ENCODE assay signal across 8 cellular contexts in genomic region chr9:128552153-128552743, GRCh38. TPM values are rescaled to one million over a fixed set of nuclear protein-coding genes. Genes with fewer than 3 reads are reported as not detected.
DNase-seq lines count a peak whose midpoint lies in the region; ATAC-seq, FAIRE-seq and TF ChIP-seq lines count a peak whose summit lies in the region.

Gene SPTAN1, plus strand, starts transcription at chr9:128552587. Its CDS starts 14,154 bp downstream, at chr9:128566741.

- TF ChIP-seq CTCF in fibroblast of the aortic adventitia (IDR thresholded peaks at IDR 0.05; ENCODE audit: insufficient read depth, low read length) (no peak), nephron (IDR thresholded peaks at IDR 0.05; ENCODE audit: unreplicated experiment in 3 of 3) (no peak)

- no peaks in the 10 kb centered on the region for H3K9me3 Mint-ChIP-seq in activated T-helper 2 cell treated with anti-CD3 and anti-CD28 coated beads, Interferon-gamma antibody, Interleukin-2, Interleukin-4, amounts not matched to agents 10 μg/mL and 5 μg/mL and 100 μg/mL, durations not matched to agents 14 hours and 24 hours and 36 hours
- no peaks in the 10 kb centered on the region for H3K9me3 Mint-ChIP-seq in nephron

- peaks cover 8% of the 10 kb centered on the region for H3K36me3 Mint-ChIP-seq in activated T-helper 2 cell treated with anti-CD3 and anti-CD28 coated beads, Interferon-gamma antibody, Interleukin-2, Interleukin-4, amounts not matched to agents 10 μg/mL and 5 μg/mL and 100 μg/mL, durations not matched to agents 14 hours and 24 hours and 36 hours (ENCODE audit: low read depth)
- H3K36me3 Mint-ChIP-seq in nephron (ENCODE audit: low read depth), result peaks cover 1% of the 10 kb centered on the region

- no peaks in the 10 kb centered on the region for H3K27me3 Mint-ChIP-seq in activated T-helper 2 cell treated with anti-CD3 and anti-CD28 coated beads, Interferon-gamma antibody, Interleukin-2, Interleukin-4, amounts not matched to agents 10 μg/mL and 5 μg/mL and 100 μg/mL, durations not matched to agents 14 hours and 24 hours and 36 hours (ENCODE audit: low read depth)
- no peaks in the 10 kb centered on the region for H3K27me3 Mint-ChIP-seq in nephron (ENCODE audit: low read depth)

- peak; percentile 74 for ATAC-seq in stimulated activated naive CD8-positive, alpha-beta T cell treated with anti-CD3 and anti-CD28 coated beads, Interleukin-15, Interleukin-2, amounts not matched to agents 100 U/mL and 50 U/mL, for 24 hours

- DNase-seq in ELF-1 (ENCODE audit: low read depth, low spot score) (peak; percentile 88), H54 (ENCODE audit: insufficient read length, low spot score) (peak; percentile 94), LoVo (ENCODE audit: low spot score) (peak; percentile 91), fibroblast of the aortic adventitia (ENCODE audit: low read depth) (peak; percentile 87)
- DNase-seq in activated T-helper 2 cell treated with anti-CD3 and anti-CD28 coated beads, Interferon-gamma antibody, Interleukin-2, Interleukin-4, amounts not matched to agents 10 μg/mL and 5 μg/mL and 100 μg/mL, durations not matched to agents 14 hours and 24 hours and 36 hours (ENCODE audit: low spot score), result peak; percentile 94
- DNase-seq in stimulated activated naive CD8-positive, alpha-beta T cell treated with anti-CD3 and anti-CD28 coated beads, Interleukin-15, Interleukin-2, amounts not matched to agents 100 U/mL and 50 U/mL, for 24 hours, result peak; percentile 97

- intact Hi-C loops in activated T-helper 2 cell treated with anti-CD3 and anti-CD28 coated beads, Interferon-gamma antibody, Interleukin-2, Interleukin-4, amounts not matched to agents 10 μg/mL and 5 μg/mL and 100 μg/mL, durations not matched to agents 14 hours and 24 hours and 36 hours (cut with micrococcal nuclease), result loop anchor here (1.0 to 10.0 kb wide), 5 partner anchors 48 to 387 kb away; partner anchors contain the start of genes BBLN, GLE1, ODF2 and SET

- TF ChIP-seq POLR2A in H54 (IDR thresholded peaks at IDR 0.05; ENCODE audit: low read depth, low read length) (peak; percentile 100), Raji (IDR thresholded peaks at IDR 0.05; ENCODE audit: insufficient read depth, low read depth, low read length) (peak; percentile 92)

- H3K27ac Mint-ChIP-seq in activated T-helper 2 cell treated with anti-CD3 and anti-CD28 coated beads, Interferon-gamma antibody, Interleukin-2, Interleukin-4, amounts not matched to agents 10 μg/mL and 5 μg/mL and 100 μg/mL, durations not matched to agents 14 hours and 24 hours and 36 hours, result peak within 1 kb of the TSS; percentile 91
- peak within 1 kb of the TSS; percentile 90 to 98 (median 97) for H3K27ac Mint-ChIP-seq in nephron

- H3K4me1 Mint-ChIP-seq in activated T-helper 2 cell treated with anti-CD3 and anti-CD28 coated beads, Interferon-gamma antibody, Interleukin-2, Interleukin-4, amounts not matched to agents 10 μg/mL and 5 μg/mL and 100 μg/mL, durations not matched to agents 14 hours and 24 hours and 36 hours (ENCODE audit: low read depth), result peaks cover 36% of the 10 kb centered on the region
- peaks cover 43% of the 10 kb centered on the region for H3K4me1 Mint-ChIP-seq in nephron

- H3K4me3 Mint-ChIP-seq in activated T-helper 2 cell treated with anti-CD3 and anti-CD28 coated beads, Interferon-gamma antibody, Interleukin-2, Interleukin-4, amounts not matched to agents 10 μg/mL and 5 μg/mL and 100 μg/mL, durations not matched to agents 14 hours and 24 hours and 36 hours (ENCODE audit: low read depth), result peak within 1 kb of the TSS; percentile 86
- peak within 1 kb of the TSS; percentile 95 to 96 (median 95) for H3K4me3 Mint-ChIP-seq in nephron

- peak within 1 kb of the TSS; percentile 87 for H3K4me3 ChIP-seq in fibroblast of the aortic adventitia (ENCODE audit: low read depth, low read length)

- FAIRE-seq in H54 (lab: Jason Lieb, UNC), result no peak

RNA-seq across cellular contexts. Expression of gene SPTAN1, which starts in this region (rescaled TPM):
- total RNA-seq in activated T-helper 2 cell treated with anti-CD3 and anti-CD28 coated beads, Interferon-gamma antibody, Interleukin-2, Interleukin-4, amounts not matched to agents 10 μg/mL and 5 μg/mL and 100 μg/mL, durations not matched to agents 14 hours and 24 hours and 36 hours, result 286 and 303 TPM in 2 replicates
- 287 and 673 TPM in 2 replicates for total RNA-seq in fibroblast of the aortic adventitia (ENCODE audit: low replicate concordance)

Comparison
In these comparisons a context has a peak if more than half of its experiments do, and no peak if none do; other contexts are left out.
1. Peak in every context shown above with its lines: DNase-seq, ATAC-seq and H3K4me3 ChIP-seq.